ENCODE assay signal across 8 cellular contexts in genomic region chr6:25962368-25963127, GRCh38. TPM values are rescaled to one million over a fixed set of nuclear protein-coding genes. Genes with fewer than 3 reads are reported as not detected.
DNase-seq lines count a peak whose midpoint lies in the region; ATAC-seq and TF ChIP-seq lines count a peak whose summit lies in the region.

Gene TRIM38 (plus strand): TSS chr6:25962802. CDS start chr6:25966523, 3,721 bp downstream.

- H3K4me3 Mint-ChIP-seq in neural crest cell: peak within 1 kb of the TSS; percentile 52

- H3K36me3 ChIP-seq in fibroblast of lung (ENCODE audit: control insufficient read depth, insufficient read depth, low read length): peaks cover 8% of the 10 kb centered on the region

- DNase-seq in AG08395 (ENCODE audit: low spot score): peak; percentile 88
- peak; percentile 64 for DNase-seq in OCI-M2 (lab: John Stamatoyannopoulos, UW; ENCODE audit: unreplicated experiment)
- DNase-seq in activated T-cell treated with anti-CD3 and anti-CD28 coated beads, Interleukin-2, amount 50 U/mL, for 48 hours: peak; percentile 69 to 70
- peak; percentile 73 to 95 for DNase-seq in fibroblast of lung (ENCODE audit: low read depth in 2 of 2)
- no peak for DNase-seq in neural crest cell (ENCODE audit: low read depth, low spot score)
- DNase-seq in superior temporal gyrus (ENCODE audit: extremely low spot score): peak; percentile 42

- no peaks in the 10 kb centered on the region for H4K20me1 ChIP-seq in fibroblast of lung (ENCODE audit: control insufficient read depth, extremely low read depth, insufficient read depth, low read length)

- H3K36me3 Mint-ChIP-seq in neural crest cell (ENCODE audit: low read depth): peaks cover 8% of the 10 kb centered on the region

- peaks cover 5% of the 10 kb centered on the region for H3K4me1 ChIP-seq in fibroblast of lung (ENCODE audit: control insufficient read depth, extremely low read depth, insufficient read depth, low read length)

- no peaks in the 10 kb centered on the region for H3K27me3 Mint-ChIP-seq in neural crest cell (ENCODE audit: low read depth)

- H3K9me3 Mint-ChIP-seq in neural crest cell: peaks cover 11% of the 10 kb centered on the region

- H3K27ac Mint-ChIP-seq in neural crest cell (ENCODE audit: unreplicated experiment): peak within 1 kb of the TSS; percentile 91

- H3K9me3 ChIP-seq in fibroblast of lung (ENCODE audit: control insufficient read depth, insufficient read depth, low read depth, low read length): no peaks in the 10 kb centered on the region

- H3K4me1 Mint-ChIP-seq in neural crest cell: peaks cover 19% of the 10 kb centered on the region

- peaks cover 20% of the 10 kb centered on the region for H3K79me2 ChIP-seq in fibroblast of lung (ENCODE audit: control insufficient read depth, insufficient read depth, low read length)

- H2AFZ ChIP-seq in fibroblast of lung (ENCODE audit: low read length): peak within 1 kb of the TSS; percentile 71

- H3K9ac ChIP-seq in fibroblast of lung (ENCODE audit: insufficient read depth, low read length): peak within 1 kb of the TSS; percentile 76

- no peak for TF ChIP-seq CTCF in fibroblast of lung (conservative IDR thresholded peaks at IDR 0.05 in 1 of 2, IDR thresholded peaks at IDR 0.05 in 1 of 2; ENCODE audit: low read depth in 1 of 2, low read length in 2 of 2)
- TF ChIP-seq CTCF in neural crest cell (conservative IDR thresholded peaks at IDR 0.05): no peak

- peak within 1 kb of the TSS; percentile 63 to 94 (median 81) for H3K4me3 ChIP-seq in fibroblast of lung (replicated peaks in 1 of 4; ENCODE audit: control extremely low read depth in 1 of 4, insufficient read depth in 1 of 4, low read depth in 3 of 4, low read length in 4 of 4)

- ATAC-seq in GM18867 (IDR thresholded peaks at IDR 0.05; ENCODE audit: unreplicated experiment) (peak; percentile 79), HG03066 (IDR thresholded peaks at IDR 0.05; ENCODE audit: low read depth, unreplicated experiment) (peak; percentile 82)

- H3K4me2 ChIP-seq in fibroblast of lung (ENCODE audit: extremely low read depth, insufficient read depth, low read length): peak within 1 kb of the TSS; percentile 94

- H3K27me3 ChIP-seq in fibroblast of lung (ENCODE audit: control insufficient read depth, insufficient read depth, low read length): no peaks in the 10 kb centered on the region

- peak within 1 kb of the TSS; percentile 92 for H3K27ac ChIP-seq in fibroblast of lung (ENCODE audit: insufficient read depth, low read length)

RNA-seq across cellular contexts. Expression of gene TRIM38, which starts in this region (rescaled TPM):
- total RNA-seq in fibroblast of lung: 14.4 and 14.5 TPM in 2 replicates
- polyA plus RNA-seq in fibroblast of lung: 5.8 and 7.6 TPM in 2 replicates
- polyA plus RNA-seq in fibroblast of lung (2012): 4.5 and 6.4 TPM in 2 replicates
- 3.4 and 4.2 TPM in 2 replicates for polyA minus RNA-seq in fibroblast of lung (ENCODE audit: low replicate concordance)
- total RNA-seq in neural crest cell: 0.77 and 0.80 TPM in 2 replicates
